8 cellular contexts compared by ENCODE assay signal in genomic region chr16:23435500-23435899, GRCh38. TPM values are rescaled to one million over a fixed set of nuclear protein-coding genes. Genes with fewer than 3 reads are reported as not detected.
A peak's percentile ranks its signal among the peaks of the same experiment; 100 is the strongest.
DNase-seq lines count a peak whose midpoint lies in the region; ATAC-seq and TF ChIP-seq lines count a peak whose summit lies in the region.

No MANE protein-coding gene starts in this region.

- DNase-seq in GDM1 (lab: John Stamatoyannopoulos, UW) (peak; percentile 40), MG63 (peak; percentile 45), SK-MEL-5 (ENCODE audit: low read depth, low spot score) (peak; percentile 69), glutamatergic neuron (peak; percentile 82), psoas muscle (peak; percentile 52 to 64), cortex of kidney (lab: John Stamatoyannopoulos, UW) (no peak)
- DNase-seq in activated gamma-delta T cell treated with anti-CD3 and anti-CD28 coated beads, Interleukin-2, amount 50 U/mL, for 16 hours (ENCODE audit: low read depth): peak; percentile 43

- 63 to 69% (median 64%) methylated on average over 6 of the region's 6 CpGs for WGBS in psoas muscle, 3 donors

- peak; percentile 47 to 87 (median 80) for ATAC-seq in psoas muscle
- ATAC-seq in HG03460 (IDR thresholded peaks at IDR 0.05; ENCODE audit: unreplicated experiment): no peak

- H3K27me3 Mint-ChIP-seq in glutamatergic neuron (ENCODE audit: unreplicated experiment): no peaks in the 10 kb centered on the region

- in situ Hi-C loops in SK-MEL-5 (cut with HindIII; ENCODE audit: low pct_unique_long_range_greater_than_20kb, low sequenced_read_pairs): no loop called here

- H3K9me3 Mint-ChIP-seq in glutamatergic neuron (ENCODE audit: unreplicated experiment): no peaks in the 10 kb centered on the region

- H3K27ac ChIP-seq in psoas muscle: no peak overlapping the region

- intact Hi-C loops in psoas muscle (cut with DNase I): loop anchor here in 1 of 2 donors (10.0 kb wide), 2 partner anchors 151 to 351 kb away; no protein-coding TSS in a partner anchor

- no peak overlapping the region for H3K27ac Mint-ChIP-seq in glutamatergic neuron (ENCODE audit: unreplicated experiment)

- no peaks in the 10 kb centered on the region for H3K4me1 Mint-ChIP-seq in glutamatergic neuron (ENCODE audit: low read depth, unreplicated experiment)

- no peak overlapping the region for H3K4me3 Mint-ChIP-seq in glutamatergic neuron (ENCODE audit: unreplicated experiment)

- no peaks in the 10 kb centered on the region for H3K27me3 ChIP-seq in MG63
- no peaks in the 10 kb centered on the region for H3K27me3 ChIP-seq in psoas muscle (ENCODE audit: insufficient read depth in 3 of 3, low read length in 2 of 3)

- no peaks in the 10 kb centered on the region for H3K9me3 ChIP-seq in MG63
- H3K9me3 ChIP-seq in psoas muscle: no peaks in the 10 kb centered on the region

- H3K4me3 ChIP-seq in MG63: no peak overlapping the region
- H3K4me3 ChIP-seq in psoas muscle: no peak overlapping the region

- no peaks in the 10 kb centered on the region for H3K36me3 Mint-ChIP-seq in glutamatergic neuron (ENCODE audit: unreplicated experiment)

- TF ChIP-seq CTCF in glutamatergic neuron (IDR thresholded peaks at IDR 0.05; ENCODE audit: partially characterized antibody, unreplicated experiment) (peak; percentile 83), psoas muscle (IDR thresholded peaks at IDR 0.05) (peak; percentile 64)

- peaks cover 15% of the 10 kb centered on the region for H3K4me1 ChIP-seq in psoas muscle

- H3K36me3 ChIP-seq in MG63 (peaks cover 52% of the 10 kb centered on the region), psoas muscle (ENCODE audit: insufficient read depth in 1 of 2, low read depth in 1 of 2) (peaks cover under 1 to 79% of the 10 kb centered on the region in 2 donors)

RNA-seq across cellular contexts. Expression of gene COG7, which starts 17.5 kb away (rescaled TPM):
- 8.0 and 10.2 TPM in 2 replicates for total RNA-seq in MG63 (2014; rRNA removed; shearing (Covaris generic); ENCODE audit: low replicate concordance)
- total RNA-seq in SK-MEL-5 (2014; rRNA removed; shearing (Covaris generic)): 15.1 and 16.7 TPM in 2 replicates
- polyA plus RNA-seq in SK-MEL-5 (2015; cell fraction: cytosol; rRNA removed): 17.9 and 23.5 TPM in 2 replicates
- polyA plus RNA-seq in SK-MEL-5 (2015; cell fraction: nucleus; rRNA removed): 45.3 and 47.5 TPM in 2 replicates
- 12.7 TPM for total RNA-seq in glutamatergic neuron (ENCODE audit: unreplicated experiment)
- 1 to 10 TPM; 6.7 to 9.6 (median 9.4) TPM for total RNA-seq in psoas muscle
- 10 to 100 TPM in 2 of 3 donors, 1 to 10 TPM in 1; 7.6 to 14.7 (median 10.5) TPM for polyA plus RNA-seq in psoas muscle
